Comparison of ENCODE assay signal across 32 cellular contexts in the genomic region with DNA sequence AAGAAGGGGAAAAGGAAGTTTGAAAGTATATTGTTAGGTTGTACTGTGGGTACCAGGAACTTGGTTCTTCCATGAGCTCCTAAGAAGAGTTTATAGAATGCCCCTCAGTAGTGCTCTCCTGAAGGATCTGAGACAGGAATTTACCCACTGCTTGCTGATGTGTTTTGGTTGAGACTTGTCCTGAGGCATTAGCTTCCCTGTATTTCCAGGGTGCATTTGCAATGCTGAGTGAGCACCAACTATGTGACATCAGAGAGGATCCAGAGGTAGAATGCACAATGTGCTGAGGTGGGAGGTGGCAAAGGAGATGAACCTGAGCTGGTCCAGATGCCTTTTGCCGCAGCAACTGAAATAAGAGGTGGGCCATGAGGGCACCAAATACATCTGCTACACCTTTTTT.
"Had no signal": no experiment of that assay in that cellular context is flagged by ENCODE, and none has a peak within 500 bp of the region (broad histone marks: within the 10 kb centered on the region; RNA-seq: fewer than 3 reads in every experiment).

No MANE protein-coding gene starts in this region.

- H3K27me3 Mint-ChIP-seq: naive thymus-derived CD4-positive, alpha-beta T cell; natural killer cell treated with Interleukin-12 subunit alpha and Interleukin-12 subunit beta and Interleukin-15 and Interleukin-18, amount 100 ng/mL, for 72 hours; stimulated activated naive B cell treated with anti-CD40 and anti-IgM and Interleukin-4, amounts not matched to agents 10 μg/mL and 1 μg/mL and 100 μg/mL, for 72 hours had no signal

- H3K27ac Mint-ChIP-seq: immature natural killer cell; mesothelial cell of epicardium; naive thymus-derived CD4-positive, alpha-beta T cell; natural killer cell treated with Interleukin-12 subunit alpha and Interleukin-12 subunit beta and Interleukin-15 and Interleukin-18, amount 100 ng/mL, for 72 hours; stimulated activated naive B cell treated with anti-CD40 and anti-IgM and Interleukin-4, amounts not matched to agents 10 μg/mL and 1 μg/mL and 100 μg/mL, for 72 hours had no signal

- H3K36me3 Mint-ChIP-seq: immature natural killer cell; mesothelial cell of epicardium; naive thymus-derived CD4-positive, alpha-beta T cell; natural killer cell treated with Interleukin-12 subunit alpha and Interleukin-12 subunit beta and Interleukin-15 and Interleukin-18, amount 100 ng/mL, for 72 hours; stimulated activated naive B cell treated with anti-CD40 and anti-IgM and Interleukin-4, amounts not matched to agents 10 μg/mL and 1 μg/mL and 100 μg/mL, for 72 hours had no signal

- DNase-seq: immature natural killer cell; kidney; left colon; left lung; lower lobe of right lung; mammary epithelial cell; mesenchymal stem cell; mucosa of descending colon; naive thymus-derived CD4-positive, alpha-beta T cell; nucleus accumbens; pancreas; posterior cingulate gyrus; retina; right cardiac atrium; stimulated activated CD4-positive, alpha-beta T cell treated with anti-CD3 and anti-CD28 coated beads, Interleukin-12 subunit alpha, Interleukin-12 subunit beta, amount 100 ng/mL, for 4 hours; stimulated activated CD4-positive, alpha-beta T cell treated with anti-CD3 and anti-CD28 coated beads, Interleukin-15, amount 100 ng/mL, for 24 hours; stimulated activated CD4-positive, alpha-beta T cell treated with anti-CD3 and anti-CD28 coated beads, Interleukin-2, amount 100 ng/mL, for 24 hours; stimulated activated CD4-positive, alpha-beta T cell treated with anti-CD3 and anti-CD28 coated beads, Interleukin-4, amount 100 ng/mL, for 1 hour; stimulated activated naive B cell treated with anti-CD40 and anti-IgM and Interleukin-4, amounts not matched to agents 10 μg/mL and 1 μg/mL and 100 μg/mL, for 72 hours; stimulated activated naive CD8-positive, alpha-beta T cell treated with anti-CD3 and anti-CD28 coated beads, Interleukin-15, Interleukin-2, amounts not matched to agents 100 U/mL and 50 U/mL, for 24 hours; stomach; testis; thyroid gland; transverse colon; upper lobe of left lung had no signal

- H3K4me2 ChIP-seq: hepatocyte had no signal

- H3K79me2 ChIP-seq: hepatocyte had no signal

- H3K36me3 ChIP-seq: left lung, lower lobe of right lung, pancreas, prostate gland, stomach, thyroid gland, transverse colon, upper lobe of left lung, vagina had no signal

- H3K27me3 ChIP-seq: hepatocyte, left lung, pancreas, stomach, testis, thyroid gland, transverse colon, upper lobe of left lung, vagina had no signal

- H3K4me3 Mint-ChIP-seq: immature natural killer cell; mesothelial cell of epicardium; naive thymus-derived CD4-positive, alpha-beta T cell; natural killer cell treated with Interleukin-12 subunit alpha and Interleukin-12 subunit beta and Interleukin-15 and Interleukin-18, amount 100 ng/mL, for 72 hours; stimulated activated naive B cell treated with anti-CD40 and anti-IgM and Interleukin-4, amounts not matched to agents 10 μg/mL and 1 μg/mL and 100 μg/mL, for 72 hours had no signal

- ATAC-seq: left colon; left lung; lower lobe of right lung; mucosa of descending colon; naive thymus-derived CD4-positive, alpha-beta T cell; natural killer cell treated with Interleukin-12 subunit alpha and Interleukin-12 subunit beta and Interleukin-15 and Interleukin-18, amount 100 ng/mL, for 72 hours; pancreas; right cardiac atrium; sciatic nerve; stimulated activated naive B cell treated with anti-CD40 and anti-IgM and Interleukin-4, amounts not matched to agents 10 μg/mL and 1 μg/mL and 100 μg/mL, for 72 hours; stimulated activated naive CD8-positive, alpha-beta T cell treated with anti-CD3 and anti-CD28 coated beads, Interleukin-15, Interleukin-2, amounts not matched to agents 100 U/mL and 50 U/mL, for 24 hours had no signal

- H3K4me1 Mint-ChIP-seq: immature natural killer cell; naive thymus-derived CD4-positive, alpha-beta T cell; stimulated activated naive B cell treated with anti-CD40 and anti-IgM and Interleukin-4, amounts not matched to agents 10 μg/mL and 1 μg/mL and 100 μg/mL, for 72 hours had no signal

- H2AFZ ChIP-seq: hepatocyte had no signal

- H3K4me3 ChIP-seq: hepatocyte, left lung, lower lobe of right lung, mucosa of descending colon, pancreas, prostate gland, skin epidermis, stomach, testis, thyroid gland, transverse colon, upper lobe of left lung, vagina had no signal

- H3K4me1 ChIP-seq: left lung, lower lobe of right lung, pancreas, prostate gland, testis, thyroid gland, transverse colon, upper lobe of left lung, vagina had no signal

- H3K9me3 ChIP-seq: left lung, lower lobe of right lung, pancreas, prostate gland, stomach, testis, thyroid gland, transverse colon, upper lobe of left lung, vagina had no signal

- H3K27ac ChIP-seq: hepatocyte, left lung, lower lobe of right lung, pancreas, prostate gland, skin epidermis, stomach, testis, thyroid gland, transverse colon, upper lobe of left lung, vagina had no signal
